ENCODE assay signal across 8 cellular contexts in the genomic region with DNA sequence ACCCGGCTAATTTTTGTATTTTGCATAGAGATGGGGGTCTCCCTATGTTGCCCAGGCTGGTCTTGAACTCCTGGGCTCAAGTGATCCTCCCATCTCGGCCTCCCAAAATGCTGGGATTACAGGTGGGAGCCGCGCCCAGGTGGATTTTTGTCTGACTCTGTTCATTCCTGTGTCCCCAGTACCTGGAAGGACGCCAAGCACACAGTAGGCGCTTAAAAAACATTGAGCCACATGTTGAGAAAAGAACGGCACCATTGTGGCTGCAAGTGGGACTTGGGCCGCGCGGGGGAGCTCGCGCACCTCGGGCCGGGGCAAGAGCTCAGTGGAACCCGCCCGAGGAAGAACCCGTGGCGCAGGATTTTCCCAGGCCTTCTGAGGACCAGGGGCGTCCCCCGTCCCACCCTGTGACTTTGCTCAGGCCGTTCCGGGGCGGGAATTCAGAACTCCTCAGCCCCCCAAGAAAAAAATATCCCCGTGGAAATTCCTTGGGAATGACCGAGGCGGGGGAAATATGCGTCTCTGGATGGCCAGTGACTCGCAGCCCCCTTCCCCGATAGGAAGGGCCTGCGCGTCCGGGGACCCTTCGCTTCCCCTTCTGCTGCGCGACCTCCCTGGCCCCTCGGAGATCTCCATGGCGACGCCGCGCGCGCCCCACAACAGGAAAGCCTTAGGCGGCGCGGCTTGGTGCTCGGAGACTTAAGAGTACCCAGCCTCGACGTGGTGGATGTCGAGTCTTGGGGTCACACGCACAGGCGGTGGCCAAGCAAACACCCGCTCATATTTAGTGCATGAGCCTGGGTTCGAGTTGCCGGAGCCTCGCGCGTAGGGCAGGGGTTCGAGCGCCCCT. TPM values are rescaled to one million over a fixed set of nuclear protein-coding genes. Genes with fewer than 3 reads are reported as not detected.
DNase-seq lines count a peak whose midpoint lies in the region.

No MANE protein-coding gene starts in this region.

- no peaks in the 10 kb centered on the region for H3K9me3 Mint-ChIP-seq in activated naive CD4-positive, alpha-beta T cell treated with anti-CD3 and anti-CD28 coated beads for 36 hours

- peak overlapping the region; percentile 73 for H3K4me2 ChIP-seq in Karpas-422 (ENCODE audit: low read depth, low read length, poor library complexity, severe bottlenecking)

- no peaks in the 10 kb centered on the region for H3K27me3 Mint-ChIP-seq in activated naive CD4-positive, alpha-beta T cell treated with anti-CD3 and anti-CD28 coated beads for 36 hours (ENCODE audit: low read depth)

- peak overlapping the region; percentile 78 for H3K4me3 Mint-ChIP-seq in activated naive CD4-positive, alpha-beta T cell treated with anti-CD3 and anti-CD28 coated beads for 36 hours

- peak overlapping the region; percentile 85 for H3K27ac Mint-ChIP-seq in activated naive CD4-positive, alpha-beta T cell treated with anti-CD3 and anti-CD28 coated beads for 36 hours

- H3K79me2 ChIP-seq in Karpas-422 (ENCODE audit: low read length): no peaks in the 10 kb centered on the region

- no peaks in the 10 kb centered on the region for H4K20me1 ChIP-seq in Karpas-422 (ENCODE audit: insufficient read depth, low read depth, low read length)

- H3K4me1 Mint-ChIP-seq in activated naive CD4-positive, alpha-beta T cell treated with anti-CD3 and anti-CD28 coated beads for 36 hours (ENCODE audit: low read depth): peaks cover 31% of the 10 kb centered on the region

- H3K9me3 ChIP-seq in Karpas-422 (ENCODE audit: low read length) (no peaks in the 10 kb centered on the region), SK-N-MC (ENCODE audit: low read depth, low read length) (no peaks in the 10 kb centered on the region)

- H3K4me3 ChIP-seq in Karpas-422 (ENCODE audit: low read length): peak overlapping the region; percentile 57; the same call in 1 of the 2 replicates
- peak overlapping the region; percentile 44 for H3K4me3 ChIP-seq in SK-N-MC

- H3K36me3 ChIP-seq in Karpas-422 (ENCODE audit: insufficient read depth, low read length) (no peaks in the 10 kb centered on the region), SK-N-MC (ENCODE audit: insufficient read depth, low read length) (no peaks in the 10 kb centered on the region)

- H3K9ac ChIP-seq in Karpas-422 (ENCODE audit: low read length) (peak overlapping the region; percentile 62), SK-N-MC (ENCODE audit: insufficient read length) (no peak overlapping the region)

- H3K27ac ChIP-seq in Karpas-422 (ENCODE audit: low read length) (no peak overlapping the region), SK-N-MC (no peak overlapping the region), substantia nigra (ENCODE audit: low read depth, low read length, poor library complexity, severe bottlenecking) (peak overlapping the region; percentile 66)

- no peaks in the 10 kb centered on the region for H3K27me3 ChIP-seq in Karpas-422 (ENCODE audit: low read length)

- peaks cover 9% of the 10 kb centered on the region for H3K36me3 Mint-ChIP-seq in activated naive CD4-positive, alpha-beta T cell treated with anti-CD3 and anti-CD28 coated beads for 36 hours (ENCODE audit: low read depth)

- H3K4me1 ChIP-seq in Karpas-422 (ENCODE audit: low read length): peaks cover 23% of the 10 kb centered on the region

- no peaks in the 10 kb centered on the region for H3K9me2 ChIP-seq in Karpas-422 (replicated peaks; ENCODE audit: insufficient read depth, low read length)

- CTCF ChIA-PET in activated naive CD4-positive, alpha-beta T cell treated with anti-CD3 and anti-CD28 coated beads for 36 hours (lab: Charles Lee): interaction anchor here (0.6 to 5.4 kb wide), 26 partner anchors 10 to 270 kb away, joined by 3 to 85 read pairs (median 4); a partner anchor contains a TSS

- DNase-seq in NCI-H1436 (lab: John Stamatoyannopoulos, UW) (peak; percentile 47), NCI-H1436 treated with DMSO at 0.1 percent for 48 hours (lab: John Stamatoyannopoulos, UW) (no peak), Karpas-422 (peak; percentile 92), SK-N-MC (ENCODE audit: low read depth, low spot score) (no peak), glomerular endothelial cell (ENCODE audit: extremely low read depth, low read depth, low spot score) (peak; percentile 52), occipital lobe (lab: John Stamatoyannopoulos, UW) (peak; percentile 34), substantia nigra (lab: John Stamatoyannopoulos, UW) (peak in 43 of 49 donors; percentile 9 to 81 (median 58))
- DNase-seq in activated naive CD4-positive, alpha-beta T cell treated with anti-CD3 and anti-CD28 coated beads for 36 hours: peak; percentile 93

- H2AFZ ChIP-seq in Karpas-422 (ENCODE audit: low read length): peak overlapping the region; percentile 73; the same call in 1 of the 2 replicates

- intact Hi-C loops in activated naive CD4-positive, alpha-beta T cell treated with anti-CD3 and anti-CD28 coated beads for 36 hours (cut with micrococcal nuclease): loop anchor here (1.0 to 2.0 kb wide), 5 partner anchors 10 to 233 kb away; a partner anchor contains a TSS

RNA-seq across cellular contexts. Expression of a gene that starts 1.4 kb away (rescaled TPM):
- total RNA-seq in Karpas-422 (2014; rRNA removed; shearing (Covaris generic); ENCODE audit: low replicate concordance): 1.8 and 5.1 TPM in 2 replicates
- total RNA-seq in activated naive CD4-positive, alpha-beta T cell treated with anti-CD3 and anti-CD28 coated beads for 36 hours: 10 to 100 TPM; 11.5 to 12.0 TPM
- total RNA-seq in glomerular endothelial cell (139 and 564 TPM in 2 replicates), occipital lobe (1.6 TPM)

RNA-seq across cellular contexts. Expression of a gene that starts 17.2 kb away (rescaled TPM):
- total RNA-seq in Karpas-422 (2014; rRNA removed; shearing (Covaris generic); ENCODE audit: low replicate concordance): not detected in 2 replicates
- not detected for total RNA-seq in activated naive CD4-positive, alpha-beta T cell treated with anti-CD3 and anti-CD28 coated beads for 36 hours
- 1.8 TPM in 1 of 2 replicates, not detected in the other for total RNA-seq in glomerular endothelial cell
- 0.16 TPM for total RNA-seq in occipital lobe

RNA-seq across cellular contexts. Expression of a gene that starts 17.5 kb away (rescaled TPM):
- total RNA-seq in Karpas-422 (2014; rRNA removed; shearing (Covaris generic); ENCODE audit: low replicate concordance): 78.6 and 136 TPM in 2 replicates
- total RNA-seq in activated naive CD4-positive, alpha-beta T cell treated with anti-CD3 and anti-CD28 coated beads for 36 hours: 100 to 1,000 TPM; 115 to 116 TPM
- total RNA-seq in glomerular endothelial cell (68.0 and 68.1 TPM in 2 replicates), occipital lobe (8.9 TPM)

RNA-seq across cellular contexts. Expression of a gene that starts 20.2 kb away (rescaled TPM):
- 4.5 and 9.1 TPM in 2 replicates for total RNA-seq in Karpas-422 (2014; rRNA removed; shearing (Covaris generic); ENCODE audit: low replicate concordance)
- total RNA-seq in activated naive CD4-positive, alpha-beta T cell treated with anti-CD3 and anti-CD28 coated beads for 36 hours: under 1 TPM; 0.72 to 0.81 TPM
- total RNA-seq in glomerular endothelial cell (0.06 TPM in 1 of 2 replicates, not detected in the other), occipital lobe (3.3 TPM)

RNA-seq across cellular contexts. Expression of a gene that starts 38.4 kb away (rescaled TPM):
- 65.1 and 67.6 TPM in 2 replicates for total RNA-seq in Karpas-422 (2014; rRNA removed; shearing (Covaris generic); ENCODE audit: low replicate concordance)
- 1 to 10 TPM; 3.4 TPM for total RNA-seq in activated naive CD4-positive, alpha-beta T cell treated with anti-CD3 and anti-CD28 coated beads for 36 hours
- 1.8 and 3.4 TPM in 2 replicates for total RNA-seq in glomerular endothelial cell
- total RNA-seq in occipital lobe: 4.7 TPM

Comparison
In these comparisons a context has a peak if more than half of its experiments do, and no peak if none do; other contexts are left out.
1. DNase-seq: peak in NCI-H1436 (single experiment), Karpas-422 (single experiment), activated naive CD4-positive, alpha-beta T cell treated with anti-CD3 and anti-CD28 coated beads for 36 hours (single experiment), glomerular endothelial cell (single experiment), occipital lobe (single experiment) and substantia nigra (43 of 49); none in NCI-H1436 treated with DMSO at 0.1 percent for 48 hours (single experiment) and SK-N-MC (single experiment).
2. RNA of a gene that starts 1.4 kb away (total RNA-seq): 139 to 564 TPM in glomerular endothelial cell; 11.5 to 12.0 TPM in activated naive CD4-positive, alpha-beta T cell treated with anti-CD3 and anti-CD28 coated beads for 36 hours, 1.8 to 5.1 TPM in Karpas-422 and 1.6 TPM in occipital lobe (single experiment); every median in the first group is over 10 times any median in the second.